In the genomic region with DNA sequence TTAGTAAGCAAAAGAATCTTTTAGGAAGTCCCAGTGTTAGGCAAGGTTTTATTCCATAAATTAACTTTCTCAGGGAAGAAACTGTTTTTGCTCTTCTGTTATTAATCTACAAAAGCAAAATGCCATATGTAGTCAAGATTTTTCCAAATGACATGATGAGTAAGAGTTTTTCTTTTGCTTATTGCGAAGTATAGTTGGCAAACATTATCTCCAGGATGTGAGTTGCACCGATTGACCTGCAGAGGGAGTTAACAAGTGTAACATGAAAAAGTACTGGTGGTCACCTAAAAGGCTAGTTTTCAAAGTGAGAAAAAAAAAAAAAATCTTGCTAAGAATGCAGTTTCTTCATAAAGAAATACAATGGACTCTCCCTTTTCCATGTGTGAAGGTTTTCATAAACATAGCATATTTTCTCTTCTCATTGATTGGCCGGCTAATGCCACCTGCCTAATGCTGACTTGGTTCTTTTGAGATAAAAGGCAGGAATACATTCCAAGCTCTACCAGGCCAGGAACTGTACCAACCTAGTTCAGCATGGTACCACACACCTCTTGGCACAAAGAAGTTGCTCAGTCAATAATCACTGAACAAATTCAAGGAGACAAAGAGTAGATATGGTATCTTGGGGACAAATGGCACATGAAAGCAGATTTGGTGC, we compare ENCODE assay signal across 9 cellular contexts.
DNase-seq lines count a peak whose midpoint lies in the region; ATAC-seq and TF ChIP-seq lines count a peak whose summit lies in the region.
"Had no signal": no experiment of that assay in that cellular context is flagged by ENCODE, and none has a peak within 500 bp of the region (broad histone marks: within the 10 kb centered on the region; RNA-seq: fewer than 3 reads in every experiment).

No MANE protein-coding gene starts in this region.

- POLR2A ChIA-PET in AG04450 (lab: Yijun Ruan, JAX): interaction anchor here (0.8 to 1.1 kb wide), 2 partner anchors 15 to 738 kb away, joined by 3 to 5 read pairs; partner anchors contain the start of gene PDGFRA

- WGBS in lung, 2 donors: 44 to 59% methylated on average over 3 of the region's 3 CpGs

- peak; percentile 64 for ATAC-seq in GM18909 (IDR thresholded peaks at IDR 0.05; ENCODE audit: poor library complexity, unreplicated experiment)
- ATAC-seq in lung (ENCODE audit: insufficient read depth, low FRiP score): peak; percentile 60
- no peak for ATAC-seq in HG02642 (IDR thresholded peaks at IDR 0.05; ENCODE audit: poor library complexity, unreplicated experiment)
- ATAC-seq in natural killer cell treated with Interleukin-12 subunit alpha and Interleukin-12 subunit beta and Interleukin-15 and Interleukin-18, amount 100 ng/mL, for 72 hours: no peak
- ATAC-seq in HG02763 (IDR thresholded peaks at IDR 0.05; ENCODE audit: unreplicated experiment): no peak

- H3K4me3 Mint-ChIP-seq in chondrocyte (ENCODE audit: unreplicated experiment): no peak overlapping the region
- no peak overlapping the region for H3K4me3 Mint-ChIP-seq in natural killer cell treated with Interleukin-12 subunit alpha and Interleukin-12 subunit beta and Interleukin-15 and Interleukin-18, amount 100 ng/mL, for 72 hours

- no peak overlapping the region for H3K4me3 ChIP-seq in AG04450 (ENCODE audit: low read depth, low read length)
- H3K4me3 ChIP-seq in lung: no peak overlapping the region

- no peaks in the 10 kb centered on the region for H3K27me3 Mint-ChIP-seq in chondrocyte (ENCODE audit: low read depth)
- peaks cover 10 to 19% of the 10 kb centered on the region in 2 donors for H3K27me3 Mint-ChIP-seq in natural killer cell treated with Interleukin-12 subunit alpha and Interleukin-12 subunit beta and Interleukin-15 and Interleukin-18, amount 100 ng/mL, for 72 hours

- H3K27ac Mint-ChIP-seq in chondrocyte (ENCODE audit: unreplicated experiment): peak overlapping the region; percentile 64
- H3K27ac Mint-ChIP-seq in natural killer cell treated with Interleukin-12 subunit alpha and Interleukin-12 subunit beta and Interleukin-15 and Interleukin-18, amount 100 ng/mL, for 72 hours: no peak overlapping the region

- H3K9me3 Mint-ChIP-seq in chondrocyte (ENCODE audit: low read depth): no peaks in the 10 kb centered on the region
- H3K9me3 Mint-ChIP-seq in natural killer cell treated with Interleukin-12 subunit alpha and Interleukin-12 subunit beta and Interleukin-15 and Interleukin-18, amount 100 ng/mL, for 72 hours: no peaks in the 10 kb centered on the region

- H3K27me3 ChIP-seq in AG04450 (ENCODE audit: control insufficient read depth, insufficient read depth, low read length) (no peaks in the 10 kb centered on the region), lung (ENCODE audit: control insufficient read depth, insufficient read depth) (no peaks in the 10 kb centered on the region)

- H3K36me3 Mint-ChIP-seq in chondrocyte (ENCODE audit: low read depth): peaks cover 2% of the 10 kb centered on the region
- no peaks in the 10 kb centered on the region for H3K36me3 Mint-ChIP-seq in natural killer cell treated with Interleukin-12 subunit alpha and Interleukin-12 subunit beta and Interleukin-15 and Interleukin-18, amount 100 ng/mL, for 72 hours

- no peaks in the 10 kb centered on the region for H3K36me3 ChIP-seq in lung (ENCODE audit: control insufficient read depth in 2 of 2, insufficient read depth in 2 of 2, low read length in 2 of 2)

- H3K9me3 ChIP-seq in AG04450 (ENCODE audit: control insufficient read depth, insufficient read depth, low read length) (no peaks in the 10 kb centered on the region), lung (ENCODE audit: control insufficient read depth in 2 of 2, insufficient read depth in 1 of 2, low read length in 1 of 2) (no peaks in the 10 kb centered on the region)

- H3K4me1 Mint-ChIP-seq in chondrocyte (ENCODE audit: low read depth): peaks cover 11% of the 10 kb centered on the region
- H3K4me1 Mint-ChIP-seq in natural killer cell treated with Interleukin-12 subunit alpha and Interleukin-12 subunit beta and Interleukin-15 and Interleukin-18, amount 100 ng/mL, for 72 hours (ENCODE audit: low read depth in 2 of 2): no peaks in the 10 kb centered on the region

- TF ChIP-seq CTCF in AG04450 (IDR thresholded peaks at IDR 0.05; ENCODE audit: low read depth, low read length) (peak; percentile 83), chondrocyte (IDR thresholded peaks at IDR 0.05) (peak; percentile 86), lung (IDR thresholded peaks at IDR 0.05; ENCODE audit: control extremely low read depth, extremely low read depth) (peak; percentile 43)

- CTCF ChIA-PET in AG04450 (lab: Charles Lee): interaction anchor here (0.6 to 3.6 kb wide), 20 partner anchors 11 to 727 kb away, joined by 3 to 22 read pairs (median 3); no protein-coding TSS in a partner anchor

- DNase-seq in AG04450 (ENCODE audit: low read depth, low spot score) (peak; percentile 72), NCI-H69 (lab: John Stamatoyannopoulos, UW) (peak; percentile 51), chondrocyte (ENCODE audit: low spot score) (no peak), lung (ENCODE audit: low spot score) (no peak)
- DNase-seq in natural killer cell treated with Interleukin-12 subunit alpha and Interleukin-12 subunit beta and Interleukin-15 and Interleukin-18, amount 100 ng/mL, for 72 hours (ENCODE audit: low spot score): no peak

- H3K27ac ChIP-seq in AG04450 (ENCODE audit: low read depth, low read length) (no peak overlapping the region), lung (ENCODE audit: low read depth in 1 of 2, low read length in 1 of 2) (no peak overlapping the region)
- H3K27ac ChIP-seq: epithelial cell of prostate had no signal

- no peaks in the 10 kb centered on the region for H3K4me1 ChIP-seq in lung (ENCODE audit: control insufficient read depth in 2 of 2, insufficient read depth in 2 of 2, low read length in 2 of 2)

Comparison
In these comparisons a context has a peak if more than half of its experiments do, and no peak if none do; other contexts are left out.
1. DNase-seq: peak in AG04450 (single experiment) and NCI-H69 (single experiment); none in chondrocyte (single experiment), lung (single experiment) and natural killer cell treated with Interleukin-12 subunit alpha and Interleukin-12 subunit beta and Interleukin-15 and Interleukin-18, amount 100 ng/mL, for 72 hours (single experiment).
2. ATAC-seq: peak in GM18909 (single experiment) and lung (single experiment); none in HG02642 (single experiment), natural killer cell treated with Interleukin-12 subunit alpha and Interleukin-12 subunit beta and Interleukin-15 and Interleukin-18, amount 100 ng/mL, for 72 hours (0 of 2) and HG02763 (single experiment).
3. Peak in every context shown above with its lines, with median percentiles within 50 percentile points of each other: CTCF ChIP-seq.